Comparison of ENCODE assay signal across 8 cellular contexts in genomic region chr4:98203406-98204235, GRCh38. TPM values are rescaled to one million over a fixed set of nuclear protein-coding genes. Genes with fewer than 3 reads are reported as not detected.
DNase-seq lines count a peak whose midpoint lies in the region; ATAC-seq lines count a peak whose summit lies in the region.

No MANE protein-coding gene starts in this region.

- no peaks in the 10 kb centered on the region for H3K27me3 ChIP-seq in GM23248 (replicated peaks; ENCODE audit: insufficient read depth)

- no peaks in the 10 kb centered on the region for H3K79me2 ChIP-seq in GM23248 (ENCODE audit: insufficient read depth)

- no peaks in the 10 kb centered on the region for H3K9me3 ChIP-seq in GM23248 (ENCODE audit: low read depth)

- WGBS in GM23248 (ENCODE audit: low coverage in 1 of 2, low lambda C conversion rate in 2 of 2, missing lambda C conversion rate in 2 of 2), 2 experiments, result 48 to 53% methylated on average over 8 of the region's 8 CpGs

- H3K27ac ChIP-seq in GM23248, result no peak overlapping the region

- no peaks in the 10 kb centered on the region for H3K4me1 ChIP-seq in GM23248 (ENCODE audit: insufficient read depth)

- no peaks in the 10 kb centered on the region for H4K20me1 ChIP-seq in GM23248 (ENCODE audit: insufficient read depth)

- no peak overlapping the region for H3K4me2 ChIP-seq in GM23248 (ENCODE audit: unreplicated experiment)

- DNase-seq in activated T-cell treated with anti-CD3 and anti-CD28 coated beads, Interleukin-2, amount 50 U/mL, for 48 hours, result peak; percentile 19 to 20
- DNase-seq in GM23248, result no peak
- DNase-seq in NCI-H2107 (lab: John Stamatoyannopoulos, UW), result no peak
- DNase-seq in amniotic stem cell (lab: John Stamatoyannopoulos, UW), result no peak
- DNase-seq in iPS-NIHi7 (ENCODE audit: extremely low spot score), result no peak

- no peaks in the 10 kb centered on the region for H3K36me3 ChIP-seq in GM23248 (ENCODE audit: low read depth)

- H3F3A ChIP-seq in GM23248 (ENCODE audit: insufficient read depth), result no peaks in the 10 kb centered on the region

- H2AFZ ChIP-seq in GM23248, result no peak overlapping the region

- H3K9me2 ChIP-seq in GM23248 (ENCODE audit: insufficient read depth), result no peaks in the 10 kb centered on the region

- in situ Hi-C loops in GM23248 (cut with MboI), result no loop called here

- ATAC-seq in GM18499 (IDR thresholded peaks at IDR 0.05; ENCODE audit: insufficient read depth, unreplicated experiment) (peak; percentile 68), GM21381 (IDR thresholded peaks at IDR 0.05; ENCODE audit: unreplicated experiment) (peak; percentile 65), HG03432 (IDR thresholded peaks at IDR 0.05; ENCODE audit: unreplicated experiment) (peak; percentile 81)

- no peak overlapping the region for H3K4me3 ChIP-seq in GM23248

- no peak overlapping the region for H3K9ac ChIP-seq in GM23248

RNA-seq across cellular contexts. Expression of gene RAP1GDS1, which starts 57.6 kb away (rescaled TPM):
- 56.7 and 93.8 TPM in 2 replicates for total RNA-seq in GM23248 (2014; rRNA removed; shearing (Covaris generic))
- 49.2 and 55.4 TPM in 2 replicates for polyA plus RNA-seq in GM23248 (2016; fragmentation: Nextera tagmentation; extraction: Ambion mirVana)

Comparison
In these comparisons a context has a peak if more than half of its experiments do, and no peak if none do; other contexts are left out.
1. DNase-seq: peak in activated T-cell treated with anti-CD3 and anti-CD28 coated beads, Interleukin-2, amount 50 U/mL, for 48 hours (2 of 2); none in GM23248 (single experiment), NCI-H2107 (single experiment), amniotic stem cell (single experiment) and iPS-NIHi7 (single experiment).
2. Peak in every context shown above with its lines, with median percentiles within 50 percentile points of each other: ATAC-seq.